In the genomic region with DNA sequence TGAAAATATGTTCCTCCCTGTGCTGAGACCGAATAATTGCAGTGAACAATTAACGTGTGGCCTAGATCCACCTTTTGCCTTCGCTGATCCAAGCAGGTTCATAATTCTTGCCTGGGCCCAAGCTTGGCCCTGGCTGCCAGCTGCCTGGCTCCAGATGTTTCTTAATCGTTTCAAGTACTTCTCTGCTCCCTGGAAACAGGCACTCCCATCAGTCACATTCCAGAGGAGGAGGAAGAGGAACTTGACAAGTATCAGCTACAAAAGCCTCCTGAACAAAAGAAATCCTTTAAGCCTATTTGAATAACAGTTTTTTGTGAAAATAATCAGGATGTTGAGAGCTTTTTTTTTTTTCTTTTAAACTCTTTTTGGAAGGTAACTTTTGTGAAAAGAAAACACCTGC, we compare ENCODE assay signal across 14 cellular contexts.
DNase-seq lines count a peak whose midpoint lies in the region; ATAC-seq, FAIRE-seq and TF ChIP-seq lines count a peak whose summit lies in the region.
"Had no signal": no experiment of that assay in that cellular context is flagged by ENCODE, and none has a peak within 500 bp of the region (broad histone marks: within the 10 kb centered on the region; RNA-seq: fewer than 3 reads in every experiment).

No MANE protein-coding gene starts in this region.

- CTCF ChIA-PET in endothelial cell of umbilical vein (lab: Charles Lee) = interaction anchor here (0.7 to 2.0 kb wide), 5 partner anchors 9 to 45 kb away, joined by 3 to 6 read pairs (median 4); no protein-coding TSS in a partner anchor

- no peak for TF ChIP-seq CTCF in endothelial cell of umbilical vein (IDR thresholded peaks at IDR 0.05; ENCODE audit: extremely low read depth in 1 of 2, insufficient read depth in 1 of 2, low read depth in 1 of 2, low read length in 2 of 2)
- TF ChIP-seq CTCF in lower lobe of right lung (IDR thresholded peaks at IDR 0.05) = no peak

- H3K79me2 ChIP-seq in endothelial cell of umbilical vein (ENCODE audit: control insufficient read depth, insufficient read depth, low read length) (no peaks in the 10 kb centered on the region), mesendoderm (ENCODE audit: control insufficient read depth, insufficient read depth, low read length) (no peaks in the 10 kb centered on the region)

- H3K56ac ChIP-seq in mesendoderm (ENCODE audit: low read length) = no peak overlapping the region

- FAIRE-seq in endothelial cell of umbilical vein (lab: Jason Lieb, UNC) (no peak), small intestine (lab: Jason Lieb, UNC) (no peak)

- H3K79me1 ChIP-seq in mesendoderm (ENCODE audit: low read length) = no peaks in the 10 kb centered on the region

- H2BK15ac ChIP-seq in mesendoderm (replicated peaks; ENCODE audit: low read depth) = no peak overlapping the region

- H2AFZ ChIP-seq in endothelial cell of umbilical vein (ENCODE audit: low read depth, low read length) = no peak overlapping the region

- H3K9ac ChIP-seq in HUES48 (ENCODE audit: low read depth, low read length) = no peak overlapping the region
- no peak overlapping the region for H3K9ac ChIP-seq in endothelial cell of umbilical vein (replicated peaks; ENCODE audit: extremely low read depth, insufficient read depth, low read length)
- H3K9ac ChIP-seq in mesendoderm (ENCODE audit: low read length) = no peak overlapping the region

- H3K27ac ChIP-seq in HUES48 (ENCODE audit: low read depth, low read length) (peak overlapping the region; percentile 64), endothelial cell of umbilical vein (ENCODE audit: insufficient read depth, low read depth, low read length) (no peak overlapping the region), lower lobe of right lung (peak overlapping the region; percentile 25), small intestine (ENCODE audit: low read depth in 1 of 2, low read length in 1 of 2) (no peak overlapping the region), mesendoderm (ENCODE audit: low read depth, low read length) (no peak overlapping the region)

- H3K9me1 ChIP-seq in endothelial cell of umbilical vein (replicated peaks; ENCODE audit: control insufficient read depth, extremely low read depth, insufficient read depth, low read length) = no peaks in the 10 kb centered on the region

- H2BK120ac ChIP-seq in mesendoderm (ENCODE audit: low read depth, low read length) = no peak overlapping the region

- H3K18ac ChIP-seq in mesendoderm (ENCODE audit: low read length) = no peak overlapping the region

- 27 to 31% (median 31%) methylated on average over 4 of the region's 4 CpGs for WGBS in small intestine, 3 donors
- no CpG with 5 or more reads among the region's 4 CpGs for WGBS in mesendoderm (ENCODE audit: extremely low coverage, insufficient coverage, low lambda C conversion rate)

- no peaks in the 10 kb centered on the region for H4K20me1 ChIP-seq in endothelial cell of umbilical vein (replicated peaks; ENCODE audit: control insufficient read depth, extremely low read depth, insufficient read depth, low read length)

- H3K9me3 ChIP-seq in HUES48 (ENCODE audit: control insufficient read depth, insufficient read depth, low read length) (no peaks in the 10 kb centered on the region), endothelial cell of umbilical vein (replicated peaks; ENCODE audit: control insufficient read depth, insufficient read depth, low read length) (no peaks in the 10 kb centered on the region), lower lobe of right lung (no peaks in the 10 kb centered on the region), small intestine (ENCODE audit: control insufficient read depth, low read depth) (no peaks in the 10 kb centered on the region)

- intact Hi-C loops in endothelial cell of umbilical vein (cut with micrococcal nuclease) (no loop called here), lower lobe of right lung (cut with DNase I) (no loop called here)

- H3K4me2 ChIP-seq in endothelial cell of umbilical vein (ENCODE audit: insufficient read depth, low read length) (no peak overlapping the region), mesendoderm (ENCODE audit: low read length) (no peak overlapping the region)

- POLR2A ChIA-PET in endothelial cell of umbilical vein (lab: Charles Lee) = no interaction called here

- H3K4me3 ChIP-seq in HUES48 (ENCODE audit: low read depth, low read length) = no peak overlapping the region
- H3K4me3 ChIP-seq in endothelial cell of umbilical vein (replicated peaks in 1 of 3; ENCODE audit: insufficient read depth in 1 of 3, low read depth in 1 of 3, low read length in 3 of 3) = no peak overlapping the region
- H3K4me3 ChIP-seq in lower lobe of right lung = no peak overlapping the region
- no peak overlapping the region for H3K4me3 ChIP-seq in small intestine (ENCODE audit: low read depth in 1 of 2, low read length in 2 of 2)
- H3K4me3 ChIP-seq in mesendoderm (ENCODE audit: low read length) = no peak overlapping the region
- H3K4me3 ChIP-seq: skin epidermis had no signal

- dilution Hi-C loops in endothelial cell of umbilical vein (cut with MboI; ENCODE audit: extremely low pct_ligation_motif_present, low sequenced_read_pairs) = no loop called here

- no peak overlapping the region for H2BK5ac ChIP-seq in mesendoderm (ENCODE audit: low read length)

- no TSS peak for BruUV-seq in endothelial cell of umbilical vein (replicated peaks; lab: Mats Ljungman, UMichigan)

- ATAC-seq in lower lobe of right lung = peak; percentile 52 to 62
- ATAC-seq in GM18873 (IDR thresholded peaks at IDR 0.05; ENCODE audit: low FRiP score, unreplicated experiment) = no peak

- no peak overlapping the region for H3K23ac ChIP-seq in mesendoderm (ENCODE audit: low read length)

- H4K5ac ChIP-seq in mesendoderm (ENCODE audit: low read length) = no peak overlapping the region

- H3K27me3 ChIP-seq in HUES48 (ENCODE audit: control insufficient read depth, insufficient read depth, low read length) (no peaks in the 10 kb centered on the region), endothelial cell of umbilical vein (ENCODE audit: control insufficient read depth in 2 of 2, insufficient read depth in 2 of 2, low read length in 2 of 2) (no peaks in the 10 kb centered on the region), lower lobe of right lung (ENCODE audit: low read depth) (no peaks in the 10 kb centered on the region), small intestine (ENCODE audit: control insufficient read depth in 2 of 2, insufficient read depth in 2 of 2, low read length in 2 of 2) (no peaks in the 10 kb centered on the region), mesendoderm (ENCODE audit: insufficient read depth, low read length, poor library complexity) (no peaks in the 10 kb centered on the region)

- no peak overlapping the region for H3K4ac ChIP-seq in mesendoderm (ENCODE audit: low read depth, low read length)

- H3K4me1 ChIP-seq in HUES48 (ENCODE audit: control insufficient read depth, insufficient read depth, low read length) (peaks cover 25% of the 10 kb centered on the region), endothelial cell of umbilical vein (ENCODE audit: control insufficient read depth, extremely low read depth, insufficient read depth, low read length) (no peaks in the 10 kb centered on the region), lower lobe of right lung (peaks cover 13% of the 10 kb centered on the region), small intestine (ENCODE audit: control insufficient read depth in 2 of 2, insufficient read depth in 1 of 2, low read depth in 1 of 2, low read length in 1 of 2) (peaks cover 0 to 8% of the 10 kb centered on the region in 2 donors), mesendoderm (ENCODE audit: control insufficient read depth, low read depth, low read length) (no peaks in the 10 kb centered on the region)

- TF ChIP-seq POLR2A in endothelial cell of umbilical vein (IDR thresholded peaks at IDR 0.05; ENCODE audit: low read depth, low read length) = no peak

- peak; percentile 12 for DNase-seq in endothelial cell of umbilical vein (ENCODE audit: low read depth, low spot score)
- DNase-seq in lower lobe of right lung = no peak
- DNase-seq in small intestine = peak; percentile 26
- DNase-seq in mesendoderm = no peak
- DNase-seq in cortex of kidney (lab: John Stamatoyannopoulos, UW) = no peak
- DNase-seq in NCI-H345 treated with DMSO at 0.1 percent for 48 hours (lab: John Stamatoyannopoulos, UW; ENCODE audit: unreplicated experiment) = no peak
- DNase-seq: activated effector memory CD4-positive, alpha-beta T cell treated with Interleukin-2 at 50 U/mL for 16 hours; CD8-positive, alpha-beta memory T cell; NCI-H1436 treated with DMSO at 0.1 percent for 48 hours; NCI-H69; substantia nigra had no signal

- no peak overlapping the region for H2AK5ac ChIP-seq in mesendoderm (ENCODE audit: low read length)

- H4K8ac ChIP-seq in mesendoderm (ENCODE audit: low read depth, low read length) = no peak overlapping the region

- H3K36me3 ChIP-seq in HUES48 (ENCODE audit: control insufficient read depth, insufficient read depth, low read length) = peaks cover 34% of the 10 kb centered on the region
- H3K36me3 ChIP-seq in endothelial cell of umbilical vein (ENCODE audit: control insufficient read depth in 2 of 2, extremely low read depth in 1 of 2, insufficient read depth in 2 of 2, low read length in 2 of 2) = peaks cover 3 to 4% of the 10 kb centered on the region in 2 experiments
- peaks cover 37% of the 10 kb centered on the region for H3K36me3 ChIP-seq in lower lobe of right lung
- H3K36me3 ChIP-seq in small intestine (ENCODE audit: control insufficient read depth in 2 of 2, insufficient read depth in 2 of 2, low read length in 2 of 2) = peaks cover 4 to 5% of the 10 kb centered on the region in 2 donors
- H3K36me3 ChIP-seq in mesendoderm (ENCODE audit: control insufficient read depth, insufficient read depth, low read length) = no peaks in the 10 kb centered on the region

TF ChIP-seq in endothelial cell of umbilical vein, 7 proteins besides CTCF, POLR2A, EP300 and RAD21:
- TF ChIP-seq POLR2AphosphoS5 (IDR thresholded peaks at IDR 0.05; ENCODE audit: insufficient read depth, low read depth, low read length) = no peak
- no peak for TF ChIP-seq GATA2 (IDR thresholded peaks at IDR 0.05; ENCODE audit: insufficient read depth, insufficient read length, low read depth, low read length)
- no peak for TF ChIP-seq MYC (IDR thresholded peaks at IDR 0.05; ENCODE audit: low read depth, low read length)
- TF ChIP-seq FOS (IDR thresholded peaks at IDR 0.05; ENCODE audit: borderline replicate concordance, insufficient read depth, low read length) = no peak
- no peak for TF ChIP-seq EZH2 (IDR thresholded peaks at IDR 0.05; ENCODE audit: borderline replicate concordance, low read depth, low read length, severe bottlenecking)
- TF ChIP-seq, protein P1, sequence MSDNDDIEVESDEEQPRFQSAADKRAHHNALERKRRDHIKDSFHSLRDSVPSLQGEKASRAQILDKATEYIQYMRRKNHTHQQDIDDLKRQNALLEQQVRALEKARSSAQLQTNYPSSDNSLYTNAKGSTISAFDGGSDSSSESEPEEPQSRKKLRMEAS (IDR thresholded peaks at IDR 0.05; ENCODE audit: insufficient read depth, insufficient read length) = no peak
- no peak for TF ChIP-seq JUN (IDR thresholded peaks at IDR 0.05; ENCODE audit: borderline replicate concordance, insufficient read depth, insufficient read length, low read depth)

Comparison
In these comparisons a context has a peak if more than half of its experiments do, and no peak if none do; other contexts are left out.
1. H3K27ac ChIP-seq: peak in HUES48 (single experiment) and lower lobe of right lung (single experiment); none in endothelial cell of umbilical vein (single experiment), small intestine (0 of 2) and mesendoderm (single experiment).
2. DNase-seq: peak in endothelial cell of umbilical vein (single experiment) and small intestine (single experiment); none in lower lobe of right lung (single experiment), mesendoderm (single experiment), cortex of kidney (single experiment) and NCI-H345 treated with DMSO at 0.1 percent for 48 hours (single experiment).